ENCODE assay signal across 34 cellular contexts in the genomic region with DNA sequence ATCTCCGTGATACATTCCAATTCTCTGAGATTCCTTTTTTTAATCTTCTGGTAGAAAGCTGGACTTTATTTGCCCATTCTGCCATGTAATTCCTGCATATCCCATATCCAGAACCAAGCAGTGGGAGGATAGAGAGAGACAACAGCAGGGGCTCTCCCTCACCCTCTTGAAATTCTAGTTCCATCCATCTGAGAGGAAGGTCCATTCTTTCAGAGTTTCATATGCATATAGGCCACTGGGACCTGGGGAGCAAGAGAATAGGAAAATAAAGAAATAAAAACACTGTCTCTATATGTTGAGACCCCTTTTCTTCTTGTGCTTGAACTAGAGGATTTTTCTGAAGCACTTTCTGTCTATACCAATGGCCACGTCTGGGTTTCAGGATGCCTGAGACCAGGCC.
"Had no signal": no experiment of that assay in that cellular context is flagged by ENCODE, and none has a peak within 500 bp of the region (broad histone marks: within the 10 kb centered on the region; RNA-seq: fewer than 3 reads in every experiment).

No MANE protein-coding gene starts in this region.

- ATAC-seq: activated CD4-positive, alpha-beta T cell treated with anti-CD3 and anti-CD28 coated beads for 36 hours; activated CD4-positive, CD25-positive, alpha-beta regulatory T cell treated with anti-CD3 and anti-CD28 coated beads, Interleukin-2, amount 50 U/mL, for 24 hours; activated CD8-positive, alpha-beta memory T cell treated with anti-CD3 and anti-CD28 coated beads, Interleukin-2, amount 10 ng/mL, durations not matched to agents 7 days and 5 days; activated CD8-positive, alpha-beta T cell treated with anti-CD3 and anti-CD28 coated beads, Interleukin-2, amount 10 ng/mL, durations not matched to agents 7 days and 5 days; activated naive CD4-positive, alpha-beta T cell treated with anti-CD3 and anti-CD28 coated beads, Interleukin-2, amount 50 U/mL, for 72 hours; body of pancreas had no signal

- H3K27me3 ChIP-seq: adrenal gland, body of pancreas, brain microvascular endothelial cell, breast epithelium had no signal

- H3K27ac ChIP-seq: adrenal gland, body of pancreas, brain microvascular endothelial cell, breast epithelium, VCaP had no signal

- H3K9me3 Mint-ChIP-seq: activated CD4-positive, alpha-beta memory T cell treated with anti-CD3 and anti-CD28 coated beads, Interleukin-2, amount 10 ng/mL, durations not matched to agents 7 days and 5 days; activated CD4-positive, alpha-beta T cell treated with anti-CD3 and anti-CD28 coated beads, Interleukin-2, amount 10 ng/mL, durations not matched to agents 7 days and 5 days; activated naive CD4-positive, alpha-beta T cell treated with anti-CD3 and anti-CD28 coated beads for 36 hours; activated naive CD4-positive, alpha-beta T cell treated with anti-CD3 and anti-CD28 coated beads, Interleukin-2, amount 50 U/mL, for 72 hours; activated T-cell treated with anti-CD3 and anti-CD28 coated beads, Interleukin-2, amount 50 U/mL, for 24 hours; T-helper 1 cell treated with Interleukin-12 subunit alpha and Interleukin-12 subunit beta and Interleukin-4 antibody, amounts not matched to agents 30 μg/mL and 1 μg/mL, for 36 hours; T-helper 2 cell treated with Interferon-gamma antibody and Interleukin-4, amounts not matched to agents 5 μg/mL and 100 μg/mL, for 36 hours had no signal

- H3K4me3 Mint-ChIP-seq: activated CD4-positive, alpha-beta memory T cell treated with anti-CD3 and anti-CD28 coated beads, Interleukin-2, amount 10 ng/mL, durations not matched to agents 7 days and 5 days; activated CD4-positive, alpha-beta T cell treated with anti-CD3 and anti-CD28 coated beads for 36 hours; activated CD4-positive, alpha-beta T cell treated with anti-CD3 and anti-CD28 coated beads, Interleukin-2, amount 10 ng/mL, durations not matched to agents 7 days and 5 days; activated CD8-positive, alpha-beta memory T cell treated with anti-CD3 and anti-CD28 coated beads, Interleukin-2, amount 10 ng/mL, durations not matched to agents 7 days and 5 days; activated CD8-positive, alpha-beta T cell treated with anti-CD3 and anti-CD28 coated beads, Interleukin-2, amount 10 ng/mL, durations not matched to agents 7 days and 5 days; activated naive CD4-positive, alpha-beta T cell treated with anti-CD3 and anti-CD28 coated beads for 36 hours; activated naive CD8-positive, alpha-beta T cell treated with anti-CD3 and anti-CD28 coated beads for 36 hours; activated T-cell treated with anti-CD3 and anti-CD28 coated beads, Interleukin-2, amount 50 U/mL, for 24 hours; T-helper 1 cell treated with Interleukin-12 subunit alpha and Interleukin-12 subunit beta and Interleukin-4 antibody, amounts not matched to agents 30 μg/mL and 1 μg/mL, for 36 hours; T-helper 2 cell treated with Interferon-gamma antibody and Interleukin-4, amounts not matched to agents 5 μg/mL and 100 μg/mL, for 36 hours had no signal

- H3K36me3 ChIP-seq: adrenal gland, brain microvascular endothelial cell, breast epithelium had no signal

- H3K4me3 ChIP-seq: adrenal gland, body of pancreas, breast epithelium had no signal

- H3K9me3 ChIP-seq: adrenal gland, body of pancreas, breast epithelium had no signal

- H3K36me3 Mint-ChIP-seq: activated CD8-positive, alpha-beta memory T cell treated with anti-CD3 and anti-CD28 coated beads, Interleukin-2, amount 10 ng/mL, durations not matched to agents 7 days and 5 days; activated naive CD4-positive, alpha-beta T cell treated with anti-CD3 and anti-CD28 coated beads, Interleukin-2, amount 50 U/mL, for 72 hours had no signal

- DNase-seq: activated CD4-positive, alpha-beta memory T cell treated with anti-CD3 and anti-CD28 coated beads, Interleukin-2, amount 10 ng/mL, durations not matched to agents 7 days and 5 days; activated CD4-positive, alpha-beta T cell treated with anti-CD3 and anti-CD28 coated beads for 1 hour; activated CD4-positive, alpha-beta T cell treated with anti-CD3 and anti-CD28 coated beads for 36 hours; activated CD4-positive, alpha-beta T cell treated with anti-CD3 and anti-CD28 coated beads for 48 hours; activated CD4-positive, alpha-beta T cell treated with anti-CD3 and anti-CD28 coated beads, Interleukin-2, amount 10 ng/mL, durations not matched to agents 7 days and 5 days; activated CD4-positive, alpha-beta T cell treated with anti-CD3 and anti-CD28 coated beads, Interleukin-2, amount 50 U/mL, for 48 hours; activated CD4-positive, CD25-positive, alpha-beta regulatory T cell; activated CD8-positive, alpha-beta memory T cell treated with anti-CD3 and anti-CD28 coated beads for 24 hours; activated CD8-positive, alpha-beta memory T cell treated with anti-CD3 and anti-CD28 coated beads, Interleukin-2, amount 10 ng/mL, durations not matched to agents 7 days and 5 days; activated CD8-positive, alpha-beta memory T cell treated with anti-CD3 and anti-CD28 coated beads, Interleukin-2, amount 50 U/mL, for 48 hours; activated CD8-positive, alpha-beta T cell treated with anti-CD3 and anti-CD28 coated beads, Interleukin-2, amount 10 ng/mL, durations not matched to agents 7 days and 5 days; activated effector memory CD4-positive, alpha-beta T cell treated with anti-CD3 and anti-CD28 coated beads, Interleukin-2, amount 50 U/mL, for 16 hours; activated gamma-delta T cell treated with Interleukin-2 at 50 U/mL for 16 hours; activated naive CD4-positive, alpha-beta T cell; activated naive CD4-positive, alpha-beta T cell treated with anti-CD3 and anti-CD28 coated beads for 36 hours; activated naive CD4-positive, alpha-beta T cell treated with anti-CD3 and anti-CD28 coated beads, Interleukin-2, amount 50 U/mL, for 16 hours; activated naive CD8-positive, alpha-beta T cell treated with anti-CD3 and anti-CD28 coated beads for 36 hours; activated T-cell treated with anti-CD3 and anti-CD28 coated beads, Interleukin-2, amount 50 U/mL, for 24 hours; activated T-cell treated with anti-CD3 and anti-CD28 coated beads, Interleukin-2, amount 50 U/mL, for 48 hours; adrenal gland; amniotic stem cell; aorta; body of pancreas; brain microvascular endothelial cell; central memory CD4-positive, alpha-beta T cell; T-helper 1 cell; T-helper 2 cell; T-helper 9 cell had no signal

- H3K4me1 ChIP-seq: adrenal gland, body of pancreas, breast epithelium had no signal

- H3K27ac Mint-ChIP-seq: activated CD4-positive, alpha-beta memory T cell treated with anti-CD3 and anti-CD28 coated beads, Interleukin-2, amount 10 ng/mL, durations not matched to agents 7 days and 5 days; activated CD4-positive, alpha-beta T cell treated with anti-CD3 and anti-CD28 coated beads for 36 hours; activated CD4-positive, alpha-beta T cell treated with anti-CD3 and anti-CD28 coated beads, Interleukin-2, amount 10 ng/mL, durations not matched to agents 7 days and 5 days; activated CD8-positive, alpha-beta memory T cell treated with anti-CD3 and anti-CD28 coated beads, Interleukin-2, amount 10 ng/mL, durations not matched to agents 7 days and 5 days; activated CD8-positive, alpha-beta T cell treated with anti-CD3 and anti-CD28 coated beads, Interleukin-2, amount 10 ng/mL, durations not matched to agents 7 days and 5 days; activated naive CD4-positive, alpha-beta T cell treated with anti-CD3 and anti-CD28 coated beads for 36 hours; activated naive CD4-positive, alpha-beta T cell treated with anti-CD3 and anti-CD28 coated beads, Interleukin-2, amount 50 U/mL, for 72 hours; activated naive CD8-positive, alpha-beta T cell treated with anti-CD3 and anti-CD28 coated beads for 36 hours; activated T-cell treated with anti-CD3 and anti-CD28 coated beads, Interleukin-2, amount 50 U/mL, for 24 hours; T-helper 1 cell treated with Interleukin-12 subunit alpha and Interleukin-12 subunit beta and Interleukin-4 antibody, amounts not matched to agents 30 μg/mL and 1 μg/mL, for 36 hours; T-helper 2 cell treated with Interferon-gamma antibody and Interleukin-4, amounts not matched to agents 5 μg/mL and 100 μg/mL, for 36 hours had no signal
